ENCODE assay signal across 8 cellular contexts in the genomic region with DNA sequence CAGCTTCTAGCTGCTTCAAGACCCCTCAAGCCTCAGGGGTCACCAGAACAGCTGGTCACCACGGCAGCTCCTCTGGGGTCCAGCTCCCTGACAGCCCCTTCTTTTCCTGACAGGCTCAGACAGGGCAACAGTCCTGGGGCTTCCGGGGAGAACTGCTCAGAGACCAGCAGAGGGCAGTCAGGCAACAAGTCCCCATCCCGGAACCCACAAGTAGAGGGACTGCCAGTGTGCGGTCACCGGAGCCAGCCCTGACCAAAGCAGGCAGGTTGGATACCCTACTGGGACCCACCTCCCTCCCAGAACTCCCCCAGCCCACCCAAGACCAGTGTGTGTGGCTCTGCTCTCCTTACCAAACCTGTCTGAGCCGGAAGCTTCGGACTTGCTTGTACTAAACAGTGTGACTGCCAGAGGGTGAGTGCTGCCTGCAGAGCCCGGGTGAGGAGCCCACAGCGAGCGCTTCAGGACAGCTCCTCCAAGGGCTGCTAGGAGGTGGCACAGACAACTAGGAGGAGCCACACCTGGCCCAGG. TPM values are rescaled to one million over a fixed set of nuclear protein-coding genes. Genes with fewer than 3 reads are reported as not detected.
DNase-seq lines count a peak whose midpoint lies in the region; ATAC-seq and TF ChIP-seq lines count a peak whose summit lies in the region.

No MANE protein-coding gene starts in this region.

- no peaks in the 10 kb centered on the region for H3K36me3 ChIP-seq in thoracic aorta

- no peaks in the 10 kb centered on the region for H3K4me1 ChIP-seq in foreskin keratinocyte
- H3K4me1 ChIP-seq in thoracic aorta (ENCODE audit: control insufficient read depth in 1 of 2, low read depth in 2 of 2), result peaks cover 0 to 5% of the 10 kb centered on the region in 2 donors

- peak; percentile 90 for TF ChIP-seq CTCF in foreskin keratinocyte (conservative IDR thresholded peaks at IDR 0.05)
- TF ChIP-seq CTCF in omental fat pad (IDR thresholded peaks at IDR 0.05), result no peak
- TF ChIP-seq CTCF in thoracic aorta (IDR thresholded peaks at IDR 0.05), result peak; percentile 79

- H3K27ac ChIP-seq in foreskin keratinocyte, result no peak overlapping the region
- H3K27ac ChIP-seq in thoracic aorta, result no peak overlapping the region

- H3K4me3 ChIP-seq in thoracic aorta, result peak overlapping the region; percentile 55

- no peaks in the 10 kb centered on the region for H3K9me3 ChIP-seq in thoracic aorta

- DNase-seq in CMK (ENCODE audit: low read depth), result peak; percentile 61
- DNase-seq in M059J (ENCODE audit: low read depth), result peak; percentile 81
- DNase-seq in SIG-M5 treated with dmso at 0.1 percent for 504 hours (lab: John Stamatoyannopoulos, UW; ENCODE audit: unreplicated experiment), result peak; percentile 83
- DNase-seq in activated effector memory CD4-positive, alpha-beta T cell treated with Interleukin-2 at 50 U/mL for 16 hours, result peak; percentile 32
- peak; percentile 33 to 69 for DNase-seq in foreskin keratinocyte
- DNase-seq in omental fat pad (ENCODE audit: low spot score), result no peak
- no peak for DNase-seq in thoracic aorta (ENCODE audit: low spot score)

- no peaks in the 10 kb centered on the region for H3K27me3 ChIP-seq in foreskin keratinocyte
- no peaks in the 10 kb centered on the region for H3K27me3 ChIP-seq in thoracic aorta (replicated peaks; ENCODE audit: insufficient read depth)

- peak; percentile 62 for ATAC-seq in GM21381 (IDR thresholded peaks at IDR 0.05; ENCODE audit: unreplicated experiment)
- ATAC-seq in foreskin keratinocyte, result peak; percentile 81
- ATAC-seq in omental fat pad (ENCODE audit: low FRiP score), result peak; percentile 65
- ATAC-seq in thoracic aorta (ENCODE audit: insufficient number of reproducible peaks, low FRiP score, low read depth), result peak; percentile 34

RNA-seq across cellular contexts. Expression of a gene that starts 40.3 kb away (rescaled TPM):
- 106 and 128 TPM in 2 replicates for total RNA-seq in M059J (2014; rRNA removed; shearing (Covaris generic))
- 103 and 108 TPM in 2 replicates for total RNA-seq in foreskin keratinocyte
- polyA plus RNA-seq in foreskin keratinocyte, result 98.0 and 104 TPM in 2 replicates
- 10 to 100 TPM; 48.3 to 75.8 (median 54.4) TPM for total RNA-seq in omental fat pad
- 10 to 100 TPM; 62.0 to 69.6 TPM for total RNA-seq in thoracic aorta

RNA-seq across cellular contexts. Expression of a gene that starts 51.8 kb away (rescaled TPM):
- total RNA-seq in M059J (2014; rRNA removed; shearing (Covaris generic)), result not detected in 2 replicates
- total RNA-seq in foreskin keratinocyte, result 0.53 and 0.58 TPM in 2 replicates
- polyA plus RNA-seq in foreskin keratinocyte, result 0.49 and 0.76 TPM in 2 replicates
- 1 to 10 TPM in 2 of 4 donors, under 1 TPM in 2; 0.38 to 3.9 (median 1.1) TPM for total RNA-seq in omental fat pad
- 1 to 10 TPM; 1.6 to 2.3 TPM for total RNA-seq in thoracic aorta

Comparison
In these comparisons a context has a peak if more than half of its experiments do, and no peak if none do; other contexts are left out.
1. DNase-seq: peak in CMK (single experiment), M059J (single experiment), SIG-M5 treated with dmso at 0.1 percent for 504 hours (single experiment), activated effector memory CD4-positive, alpha-beta T cell treated with Interleukin-2 at 50 U/mL for 16 hours (single experiment) and foreskin keratinocyte (2 of 2); none in omental fat pad (single experiment) and thoracic aorta (single experiment).
2. CTCF ChIP-seq: peak in foreskin keratinocyte (single experiment) and thoracic aorta (single experiment); none in omental fat pad (0 of 3).
3. Peak in every context shown above with its lines, with median percentiles within 50 percentile points of each other: ATAC-seq.